ENCODE assay signal across 21 cellular contexts in genomic region chr19:18875726-18876125, GRCh38. TPM values are rescaled to one million over a fixed set of nuclear protein-coding genes. Genes with fewer than 3 reads are reported as not detected.
A peak's percentile ranks its signal among the peaks of the same experiment; 100 is the strongest.
DNase-seq lines count a peak whose midpoint lies in the region; ATAC-seq, FAIRE-seq and TF ChIP-seq lines count a peak whose summit lies in the region.
"Had no signal": no experiment of that assay in that cellular context is flagged by ENCODE, and none has a peak within 500 bp of the region (broad histone marks: within the 10 kb centered on the region; RNA-seq: fewer than 3 reads in every experiment).

No MANE protein-coding gene starts in this region.

- 0 out of 2 replicates have a peak, but pooled peaks cover 6% of the 10 kb centered on the region for H4K20me1 ChIP-seq in K562 (replicated peaks; ENCODE audit: control insufficient read depth, insufficient read depth, low read length)
- peaks cover 19% of the 10 kb centered on the region for H4K20me1 ChIP-seq in neural progenitor cell (ENCODE audit: low read depth)

- in situ Hi-C loops in K562 (cut with MboI): no loop called here

- BruUV-seq in K562 (replicated peaks; lab: Mats Ljungman, UMichigan): no TSS peak

- H3K4me3 ChIP-seq in K562 (no peak overlapping the region), neural progenitor cell (no peak overlapping the region), heart right ventricle (no peak overlapping the region)
- H3K4me3 ChIP-seq: GM23338, Peyer's patch had no signal

- no peak overlapping the region for H2AFZ ChIP-seq in K562 (ENCODE audit: low read depth, low read length)
- H2AFZ ChIP-seq in neural progenitor cell (replicated peaks): no peak overlapping the region
- H2AFZ ChIP-seq: GM23338 had no signal

- H3K9me3 Mint-ChIP-seq in neural progenitor cell: peaks cover 6% of the 10 kb centered on the region
- H3K9me3 Mint-ChIP-seq: CD4-positive, CD25-positive, alpha-beta regulatory T cell had no signal

- peaks cover 13 to 38% of the 10 kb centered on the region in 2 experiments for H3K4me1 ChIP-seq in K562 (replicated peaks in 1 of 2; ENCODE audit: control insufficient read depth in 2 of 2, insufficient read depth in 2 of 2, low read length in 2 of 2)
- no peaks in the 10 kb centered on the region for H3K4me1 ChIP-seq in neural progenitor cell
- peaks cover 0 to 3% (median 0%) of the 10 kb centered on the region in 9 donors for H3K4me1 ChIP-seq in heart right ventricle

- POLR2A ChIA-PET in K562 (lab: Yijun Ruan, JAX): interaction anchor here (0.6 kb wide), 1 partner anchor 44 kb away, joined by 3 read pairs; the partner anchor contains the start of gene UPF1

- H3K79me2 ChIP-seq in K562 (ENCODE audit: control insufficient read depth, insufficient read depth, low read length) (no peaks in the 10 kb centered on the region), neural progenitor cell (ENCODE audit: low read depth) (no peaks in the 10 kb centered on the region)

- intact Hi-C loops in K562 (cut with micrococcal nuclease): no loop called here
- intact Hi-C loops in heart right ventricle (cut with DNase I): no loop called here

- no peak overlapping the region for H3K9ac ChIP-seq in K562 (ENCODE audit: insufficient read depth in 1 of 2, low read depth in 2 of 2, low read length in 2 of 2)
- no peak overlapping the region for H3K9ac ChIP-seq in neural progenitor cell

- no peak for FAIRE-seq in K562 (lab: Jason Lieb, UNC)

- H3K9me1 ChIP-seq in K562 (ENCODE audit: control insufficient read depth, insufficient read depth, low read length): no peaks in the 10 kb centered on the region

- ATAC-seq in K562 (no peak), heart right ventricle (no peak)
- ATAC-seq: GM23338 had no signal

- WGBS in K562 (ENCODE audit: insufficient coverage, low coverage, missing lambda C conversion rate): 77% methylated on average over 5 of the region's 5 CpGs
- 90% methylated on average over 5 of the region's 5 CpGs for WGBS in heart right ventricle, 2 donors

- no peaks in the 10 kb centered on the region; the same call in 2 of the 3 replicates for H3K36me3 ChIP-seq in K562 (ENCODE audit: control insufficient read depth, insufficient read depth, low read length)
- no peaks in the 10 kb centered on the region for H3K36me3 ChIP-seq in neural progenitor cell
- peaks cover 0 to 4% (median 0%) of the 10 kb centered on the region in 9 donors for H3K36me3 ChIP-seq in heart right ventricle
- H3K36me3 ChIP-seq: Peyer's patch had no signal

- H3F3A ChIP-seq in neural progenitor cell (ENCODE audit: low read depth): peaks cover 7% of the 10 kb centered on the region

- no peak overlapping the region for H3K4me2 ChIP-seq in K562 (ENCODE audit: insufficient read depth, low read length)
- H3K4me2 ChIP-seq in neural progenitor cell: no peak overlapping the region
- H3K4me2 ChIP-seq: GM23338 had no signal

- CTCF ChIA-PET in K562 (lab: Yijun Ruan, JAX; ENCODE audit: low intra/inter-chr PET ratio): interaction anchor here (0.7 kb wide), 1 partner anchor 66 kb away, joined by 3 read pairs; no protein-coding TSS in a partner anchor

- H3K27me3 Mint-ChIP-seq in neural progenitor cell (ENCODE audit: insufficient read depth, low read depth): no peaks in the 10 kb centered on the region

- H3K27ac ChIP-seq in K562 (ENCODE audit: extremely low read depth, low read depth, low read length) (no peak overlapping the region), neural progenitor cell (no peak overlapping the region), heart right ventricle (no peak overlapping the region)
- H3K27ac ChIP-seq: Peyer's patch had no signal

- TF ChIP-seq RAD21 in K562 (CRISPR knock-in tag; conservative IDR thresholded peaks at IDR 0.05 in 1 of 2, IDR thresholded peaks at IDR 0.05 in 1 of 2): no peak

- peaks cover 4% of the 10 kb centered on the region for H3K4me1 Mint-ChIP-seq in neural progenitor cell

- no peaks in the 10 kb centered on the region for H3K27me3 ChIP-seq in K562 (ENCODE audit: control insufficient read depth in 2 of 2, insufficient read depth in 2 of 2, low read length in 2 of 2)
- no peaks in the 10 kb centered on the region for H3K27me3 ChIP-seq in neural progenitor cell
- peaks cover 0 to 24% (median 3%) of the 10 kb centered on the region in 7 donors for H3K27me3 ChIP-seq in heart right ventricle
- H3K27me3 ChIP-seq: Peyer's patch had no signal

- TF ChIP-seq EP300 in K562 (IDR thresholded peaks at IDR 0.05; ENCODE audit: low read length): no peak

- peaks cover 8% of the 10 kb centered on the region for H3K9me3 ChIP-seq in K562 (replicated peaks; ENCODE audit: control insufficient read depth, insufficient read depth, low read depth, low read length)
- H3K9me3 ChIP-seq in neural progenitor cell (ENCODE audit: low read depth): no peaks in the 10 kb centered on the region
- H3K9me3 ChIP-seq in heart right ventricle: peaks cover 0 to 10% (median 0%) of the 10 kb centered on the region in 11 donors
- H3K9me3 ChIP-seq: Peyer's patch had no signal

- H3K4me3 Mint-ChIP-seq in neural progenitor cell: no peak overlapping the region
- H3K4me3 Mint-ChIP-seq: CD4-positive, CD25-positive, alpha-beta regulatory T cell; GM23338 had no signal

- peak; percentile 77 for DNase-seq in AG08395 (ENCODE audit: low spot score)
- peak; percentile 37 for DNase-seq in HCEC 1CT
- no peak for DNase-seq in K562 (ENCODE audit: extremely low read depth in 1 of 4, low spot score in 3 of 4)
- DNase-seq in iris pigment epithelial cell (ENCODE audit: low read depth): peak; percentile 45
- no peak for DNase-seq in neural progenitor cell (ENCODE audit: low spot score)
- DNase-seq in activated T-cell treated with anti-CD3 and anti-CD28 coated beads, Interleukin-2, amount 50 U/mL, for 1 hour: no peak
- DNase-seq in DMS 273 treated with DMSO at 0.1 percent for 48 hours (lab: John Stamatoyannopoulos, UW): no peak
- DNase-seq in heart right ventricle: no peak
- DNase-seq: 8988T; AML-193; CD4-positive, CD25-positive, alpha-beta regulatory T cell; DMS79 treated with DMSO at 0.1 percent for 48 hours; GDM1; KG1; NCI-H1105 treated with DMSO at 0.1 percent for 48 hours; NCI-H2029; NCI-H510A treated with DMSO at 0.1 percent for 48 hours; Peyer's patch; SHP77 had no signal

- peaks cover 40% of the 10 kb centered on the region for H3K36me3 Mint-ChIP-seq in neural progenitor cell

- no peak overlapping the region for H3K27ac Mint-ChIP-seq in neural progenitor cell
- H3K27ac Mint-ChIP-seq: CD4-positive, CD25-positive, alpha-beta regulatory T cell; GM23338 had no signal

- TF ChIP-seq POLR2A in K562 (conservative IDR thresholded peaks at IDR 0.05): no peak

- TF ChIP-seq CTCF in K562 (IDR thresholded peaks at IDR 0.05 in 2 of 3, conservative IDR thresholded peaks at IDR 0.05 in 1 of 3; ENCODE audit: insufficient read depth in 2 of 3, low read depth in 1 of 3, low read length in 3 of 3) (no peak), neural progenitor cell (IDR thresholded peaks at IDR 0.05) (no peak), heart right ventricle (IDR thresholded peaks at IDR 0.05) (no peak)

RNA-seq across cellular contexts. Expression of gene CERS1, which starts 20.2 kb away (rescaled TPM):
- 1.3 and 6.2 TPM in 2 replicates for total RNA-seq in K562 (2011; cell fraction: chromatin; rRNA removed; ENCODE audit: low replicate concordance)
- 4.2 and 5.0 TPM in 2 replicates for total RNA-seq in K562 (2011; cell fraction: nucleolus; rRNA removed)
- 1.5 and 3.7 TPM in 2 replicates for total RNA-seq in K562 (2011; cell fraction: nucleoplasm; rRNA removed)
- total RNA-seq in K562 (2014; rRNA removed) (0.86 TPM in 2 replicates), K562 (2014; rRNA removed; fragmentation: Illumina TruSeq; extraction: Trizol) (0.13 and 0.33 TPM in 2 replicates), K562 (2015; rRNA removed; fragmentation: Illumina TruSeq; extraction: Trizol) (0.43 and 1.4 TPM in 2 replicates), K562 (2021) (1.5 and 1.7 TPM in 2 replicates), neural progenitor cell (ENCODE audit: low replicate concordance) (1.9 and 7.6 TPM in 2 replicates), heart right ventricle (1 to 10 TPM in 6 of 10 donors, under 1 TPM in 4; 0.42 to 3.3 (median 1.3) TPM)
- polyA plus RNA-seq in K562 (2011; rRNA removed) (1.5 and 3.8 TPM in 2 replicates), K562 (2014; fragmentation: Illumina TruSeq; extraction: Trizol) (0.80 and 1.7 TPM in 2 replicates), K562 (2014; fragmentation: Nextera tagmentation; extraction: Ambion mirVana) (not detected), K562 (2014; rRNA removed) (1.1 TPM in 2 replicates), heart right ventricle (under 1 TPM; 0.37 to 0.49 TPM)
- polyA plus RNA-seq in K562 (2011; cell fraction: cytosol; rRNA removed): 5.5 and 5.7 TPM in 2 replicates
- 3.7 and 4.0 TPM in 2 replicates for polyA plus RNA-seq in K562 (2011; cell fraction: nucleus; rRNA removed)
- 0.71 and 0.87 TPM in 2 replicates for polyA plus RNA-seq in K562 (2012)
- polyA minus RNA-seq in K562 (2011; rRNA and poly(A)+ RNA removed): 1.1 and 2.3 TPM in 2 replicates
- 1.2 and 3.5 TPM in 2 replicates for polyA minus RNA-seq in K562 (2011; cell fraction: cytosol; rRNA and poly(A)+ RNA removed)
- polyA minus RNA-seq in K562 (2011; cell fraction: nucleus; rRNA and poly(A)+ RNA removed): 0.40 and 0.78 TPM in 2 replicates
- total RNA-seq: CD4-positive, CD25-positive, alpha-beta regulatory T cell; MCF 10A; Peyer's patch had no signal
- polyA plus RNA-seq: CD4-positive, CD25-positive, alpha-beta regulatory T cell had no signal

RNA-seq across cellular contexts. Expression of gene COPE, which starts 43.5 kb away (rescaled TPM):
- total RNA-seq in K562 (2011; cell fraction: chromatin; rRNA removed; ENCODE audit: low replicate concordance): 63.5 and 278 TPM in 2 replicates
- total RNA-seq in K562 (2011; cell fraction: nucleolus; rRNA removed): 249 and 252 TPM in 2 replicates
- total RNA-seq in K562 (2011; cell fraction: nucleoplasm; rRNA removed): 127 and 141 TPM in 2 replicates
- total RNA-seq in K562 (2014; rRNA removed): 239 and 305 TPM in 2 replicates
- 19.2 and 33.2 TPM in 2 replicates for total RNA-seq in K562 (2014; rRNA removed; fragmentation: Illumina TruSeq; extraction: Trizol)
- 130 and 147 TPM in 2 replicates for total RNA-seq in K562 (2015; rRNA removed; fragmentation: Illumina TruSeq; extraction: Trizol)
- 273 and 289 TPM in 2 replicates for total RNA-seq in K562 (2021)
- polyA plus RNA-seq in K562 (2011; rRNA removed): 159 and 263 TPM in 2 replicates
- 307 and 533 TPM in 2 replicates for polyA plus RNA-seq in K562 (2011; cell fraction: cytosol; rRNA removed)
- polyA plus RNA-seq in K562 (2011; cell fraction: nucleus; rRNA removed): 164 and 210 TPM in 2 replicates
- 176 and 372 TPM in 2 replicates for polyA plus RNA-seq in K562 (2012)
- 50.1 and 152 TPM in 2 replicates for polyA plus RNA-seq in K562 (2014; fragmentation: Illumina TruSeq; extraction: Trizol)
- 10 to 100 TPM in 1 of 2 experiments, 1 to 10 TPM in 1; 5.8 to 18.3 TPM for polyA plus RNA-seq in K562 (2014; fragmentation: Nextera tagmentation; extraction: Ambion mirVana)
- polyA plus RNA-seq in K562 (2014; rRNA removed): 230 and 233 TPM in 2 replicates
- polyA minus RNA-seq in K562 (2011; rRNA and poly(A)+ RNA removed): 43.6 and 67.0 TPM in 2 replicates
- 103 and 143 TPM in 2 replicates for polyA minus RNA-seq in K562 (2011; cell fraction: cytosol; rRNA and poly(A)+ RNA removed)
- polyA minus RNA-seq in K562 (2011; cell fraction: nucleus; rRNA and poly(A)+ RNA removed): 49.1 and 66.3 TPM in 2 replicates
- total RNA-seq in neural progenitor cell (ENCODE audit: low replicate concordance): 95.2 and 225 TPM in 2 replicates
- 100 to 1,000 TPM; 102 to 157 (median 117) TPM for total RNA-seq in heart right ventricle
- polyA plus RNA-seq in heart right ventricle: 100 to 1,000 TPM; 166 to 302 TPM

RNA-seq across cellular contexts. Expression of gene DDX49, which starts 43.8 kb away (rescaled TPM):
- total RNA-seq in K562 (2011; cell fraction: chromatin; rRNA removed; ENCODE audit: low replicate concordance): 17.3 and 60.1 TPM in 2 replicates
- total RNA-seq in K562 (2011; cell fraction: nucleolus; rRNA removed): 53.9 and 64.9 TPM in 2 replicates
- 23.2 and 29.4 TPM in 2 replicates for total RNA-seq in K562 (2011; cell fraction: nucleoplasm; rRNA removed)
- total RNA-seq in K562 (2014; rRNA removed) (113 and 149 TPM in 2 replicates), K562 (2014; rRNA removed; fragmentation: Illumina TruSeq; extraction: Trizol) (26.2 and 45.7 TPM in 2 replicates), K562 (2015; rRNA removed; fragmentation: Illumina TruSeq; extraction: Trizol) (51.1 and 57.8 TPM in 2 replicates), K562 (2021) (78.9 and 88.6 TPM in 2 replicates), neural progenitor cell (ENCODE audit: low replicate concordance) (19.9 and 23.4 TPM in 2 replicates), heart right ventricle (10 to 100 TPM; 16.2 to 29.8 (median 21.3) TPM)
- polyA plus RNA-seq in K562 (2011; rRNA removed) (35.6 and 43.2 TPM in 2 replicates), K562 (2014; fragmentation: Illumina TruSeq; extraction: Trizol) (33.3 and 53.3 TPM in 2 replicates), K562 (2014; fragmentation: Nextera tagmentation; extraction: Ambion mirVana) (1 to 10 TPM; 1.1 to 6.3 TPM), K562 (2014; rRNA removed) (61.3 and 65.9 TPM in 2 replicates), heart right ventricle (10 to 100 TPM; 44.4 to 74.5 TPM)
- polyA plus RNA-seq in K562 (2011; cell fraction: cytosol; rRNA removed): 53.9 and 97.8 TPM in 2 replicates
- 37.4 and 64.0 TPM in 2 replicates for polyA plus RNA-seq in K562 (2011; cell fraction: nucleus; rRNA removed)
- 53.0 and 58.9 TPM in 2 replicates for polyA plus RNA-seq in K562 (2012)
- 27.6 and 57.1 TPM in 2 replicates for polyA minus RNA-seq in K562 (2011; rRNA and poly(A)+ RNA removed)
- polyA minus RNA-seq in K562 (2011; cell fraction: cytosol; rRNA and poly(A)+ RNA removed): 34.9 and 39.1 TPM in 2 replicates
- polyA minus RNA-seq in K562 (2011; cell fraction: nucleus; rRNA and poly(A)+ RNA removed): 23.5 and 26.5 TPM in 2 replicates

RNA-seq across cellular contexts. Expression of gene UPF1, which starts 44.0 kb away (rescaled TPM):
- total RNA-seq in K562 (2011; cell fraction: chromatin; rRNA removed; ENCODE audit: low replicate concordance): 164 and 380 TPM in 2 replicates
- 194 and 199 TPM in 2 replicates for total RNA-seq in K562 (2011; cell fraction: nucleolus; rRNA removed)
- 117 and 137 TPM in 2 replicates for total RNA-seq in K562 (2011; cell fraction: nucleoplasm; rRNA removed)
- total RNA-seq in K562 (2014; rRNA removed) (59.6 and 66.0 TPM in 2 replicates), K562 (2014; rRNA removed; fragmentation: Illumina TruSeq; extraction: Trizol) (24.6 and 27.9 TPM in 2 replicates), K562 (2015; rRNA removed; fragmentation: Illumina TruSeq; extraction: Trizol) (27.8 and 31.1 TPM in 2 replicates), K562 (2021) (98.8 and 103 TPM in 2 replicates), neural progenitor cell (ENCODE audit: low replicate concordance) (65.2 and 69.8 TPM in 2 replicates), heart right ventricle (10 to 100 TPM; 32.3 to 44.3 (median 37.5) TPM)
- polyA plus RNA-seq in K562 (2011; rRNA removed) (21.5 and 44.9 TPM in 2 replicates), K562 (2014; fragmentation: Illumina TruSeq; extraction: Trizol) (47.1 and 49.1 TPM in 2 replicates), K562 (2014; fragmentation: Nextera tagmentation; extraction: Ambion mirVana) (under 1 TPM; 0.34 to 0.71 TPM), K562 (2014; rRNA removed) (36.5 and 40.7 TPM in 2 replicates), heart right ventricle (10 to 100 TPM; 25.2 to 36.7 TPM)
- polyA plus RNA-seq in K562 (2011; cell fraction: cytosol; rRNA removed): 21.0 and 30.1 TPM in 2 replicates
- polyA plus RNA-seq in K562 (2011; cell fraction: nucleus; rRNA removed): 96.8 and 126 TPM in 2 replicates
- polyA plus RNA-seq in K562 (2012): 49.2 and 51.8 TPM in 2 replicates
- 68.3 and 101 TPM in 2 replicates for polyA minus RNA-seq in K562 (2011; rRNA and poly(A)+ RNA removed)
- polyA minus RNA-seq in K562 (2011; cell fraction: cytosol; rRNA and poly(A)+ RNA removed): 99.1 and 134 TPM in 2 replicates
- polyA minus RNA-seq in K562 (2011; cell fraction: nucleus; rRNA and poly(A)+ RNA removed): 61.1 and 76.9 TPM in 2 replicates

Comparison
In these comparisons a context has a peak if more than half of its experiments do, and no peak if none do; other contexts are left out.
1. DNase-seq: peak in AG08395 (single experiment), HCEC 1CT (single experiment) and iris pigment epithelial cell (single experiment); none in K562 (0 of 4), neural progenitor cell (single experiment), activated T-cell treated with anti-CD3 and anti-CD28 coated beads, Interleukin-2, amount 50 U/mL, for 1 hour (single experiment), DMS 273 treated with DMSO at 0.1 percent for 48 hours (single experiment) and heart right ventricle (0 of 2).